ENCODE assay signal across 14 cellular contexts in genomic region chr11:16611395-16612233, GRCh38.
A peak's percentile ranks its signal among the peaks of the same experiment; 100 is the strongest.
DNase-seq lines count a peak whose midpoint lies in the region; ATAC-seq and TF ChIP-seq lines count a peak whose summit lies in the region.
"Had no signal": no experiment of that assay in that cellular context is flagged by ENCODE, and none has a peak within 500 bp of the region (broad histone marks: within the 10 kb centered on the region; RNA-seq: fewer than 3 reads in every experiment).

No MANE protein-coding gene starts in this region.

- TF ChIP-seq CTCF in left ventricle myocardium inferior (IDR thresholded peaks at IDR 0.05; ENCODE audit: borderline replicate concordance) = no peak
- TF ChIP-seq CTCF in glutamatergic neuron (IDR thresholded peaks at IDR 0.05; ENCODE audit: partially characterized antibody, unreplicated experiment) = no peak
- no peak for TF ChIP-seq CTCF in testis (IDR thresholded peaks at IDR 0.05)

- H3K9me3 Mint-ChIP-seq in glutamatergic neuron (ENCODE audit: unreplicated experiment) = peaks cover 4% of the 10 kb centered on the region
- no peaks in the 10 kb centered on the region for H3K9me3 Mint-ChIP-seq in stimulated activated memory B cell treated with anti-CD40 and anti-IgM and Interleukin-4, amounts not matched to agents 10 μg/mL and 1 μg/mL and 100 μg/mL, for 72 hours
- H3K9me3 Mint-ChIP-seq in effector memory CD8-positive, alpha-beta T cell = no peaks in the 10 kb centered on the region
- H3K9me3 Mint-ChIP-seq: activated CD4-positive, alpha-beta memory T cell treated with anti-CD3 and anti-CD28 coated beads for 36 hours; activated naive CD4-positive, alpha-beta T cell treated with anti-CD3 and anti-CD28 coated beads, Interleukin-2, amount 50 U/mL, for 72 hours; T-helper 2 cell treated with Interferon-gamma antibody and Interleukin-4, amounts not matched to agents 5 μg/mL and 100 μg/mL, for 36 hours had no signal

- H3K36me3 Mint-ChIP-seq in glutamatergic neuron (ENCODE audit: unreplicated experiment) = no peaks in the 10 kb centered on the region
- no peaks in the 10 kb centered on the region for H3K36me3 Mint-ChIP-seq in stimulated activated memory B cell treated with anti-CD40 and anti-IgM and Interleukin-4, amounts not matched to agents 10 μg/mL and 1 μg/mL and 100 μg/mL, for 72 hours
- peaks cover 4% of the 10 kb centered on the region for H3K36me3 Mint-ChIP-seq in effector memory CD8-positive, alpha-beta T cell (ENCODE audit: insufficient read depth)

- intact Hi-C loops in left ventricle myocardium inferior (cut with micrococcal nuclease) (loop anchor here (5.0 to 10.0 kb wide), 3 partner anchors 787 to 1287 kb away; no protein-coding TSS in a partner anchor), left cardiac atrium (cut with DNase I) (loop anchor here in 1 of 2 donors (5.0 to 10.0 kb wide), 3 partner anchors 607 to 959 kb away; no protein-coding TSS in a partner anchor), testis (cut with DNase I; ENCODE audit: low total_unique reads) (loop anchor here (10.0 kb wide), 1 partner anchor 957 kb away; no protein-coding TSS in a partner anchor)

- ATAC-seq in left cardiac atrium = no peak
- ATAC-seq in stimulated activated memory B cell treated with anti-CD40 and anti-IgM and Interleukin-4, amounts not matched to agents 10 μg/mL and 1 μg/mL and 100 μg/mL, for 72 hours = no peak
- ATAC-seq in GM21529 (IDR thresholded peaks at IDR 0.05; ENCODE audit: unreplicated experiment) = no peak
- no peak for ATAC-seq in effector memory CD8-positive, alpha-beta T cell (replicated peaks)
- ATAC-seq: activated naive CD4-positive, alpha-beta T cell treated with anti-CD3 and anti-CD28 coated beads, Interleukin-2, amount 50 U/mL, for 72 hours had no signal

- peaks cover 16% of the 10 kb centered on the region for H3K4me1 Mint-ChIP-seq in glutamatergic neuron (ENCODE audit: low read depth, unreplicated experiment)
- H3K4me1 Mint-ChIP-seq in stimulated activated memory B cell treated with anti-CD40 and anti-IgM and Interleukin-4, amounts not matched to agents 10 μg/mL and 1 μg/mL and 100 μg/mL, for 72 hours = peaks cover 23% of the 10 kb centered on the region
- peaks cover 9 to 18% of the 10 kb centered on the region in 2 donors for H3K4me1 Mint-ChIP-seq in effector memory CD8-positive, alpha-beta T cell (ENCODE audit: low read depth in 2 of 2)

- no peak overlapping the region for H3K27ac Mint-ChIP-seq in glutamatergic neuron (ENCODE audit: unreplicated experiment)
- no peak overlapping the region for H3K27ac Mint-ChIP-seq in stimulated activated memory B cell treated with anti-CD40 and anti-IgM and Interleukin-4, amounts not matched to agents 10 μg/mL and 1 μg/mL and 100 μg/mL, for 72 hours
- H3K27ac Mint-ChIP-seq in effector memory CD8-positive, alpha-beta T cell = no peak overlapping the region
- H3K27ac Mint-ChIP-seq: activated CD4-positive, alpha-beta memory T cell treated with anti-CD3 and anti-CD28 coated beads for 36 hours; activated naive CD4-positive, alpha-beta T cell treated with anti-CD3 and anti-CD28 coated beads, Interleukin-2, amount 50 U/mL, for 72 hours; T-helper 2 cell treated with Interferon-gamma antibody and Interleukin-4, amounts not matched to agents 5 μg/mL and 100 μg/mL, for 36 hours had no signal

- no peak overlapping the region for H3K27ac ChIP-seq in left ventricle myocardium inferior (replicated peaks)
- no peak overlapping the region for H3K27ac ChIP-seq in testis
- H3K27ac ChIP-seq: BLaER1 had no signal

- H3K4me3 ChIP-seq in left ventricle myocardium inferior = peak overlapping the region; percentile 69
- H3K4me3 ChIP-seq in testis = no peak overlapping the region
- H3K4me3 ChIP-seq: BLaER1, MG63 had no signal

- peak overlapping the region; percentile 68 for H3K4me3 Mint-ChIP-seq in glutamatergic neuron (ENCODE audit: unreplicated experiment)
- H3K4me3 Mint-ChIP-seq in stimulated activated memory B cell treated with anti-CD40 and anti-IgM and Interleukin-4, amounts not matched to agents 10 μg/mL and 1 μg/mL and 100 μg/mL, for 72 hours = no peak overlapping the region
- H3K4me3 Mint-ChIP-seq in effector memory CD8-positive, alpha-beta T cell = peak overlapping the region in 1 of 2 donors; percentile 15
- H3K4me3 Mint-ChIP-seq: activated CD4-positive, alpha-beta memory T cell treated with anti-CD3 and anti-CD28 coated beads for 36 hours; T-helper 2 cell treated with Interferon-gamma antibody and Interleukin-4, amounts not matched to agents 5 μg/mL and 100 μg/mL, for 36 hours had no signal

- H3K36me3 ChIP-seq in left ventricle myocardium inferior = no peaks in the 10 kb centered on the region
- H3K36me3 ChIP-seq in testis (ENCODE audit: low read depth, missing control alignments) = no peaks in the 10 kb centered on the region
- H3K36me3 ChIP-seq: BLaER1, MG63 had no signal

- WGBS in testis, 2 donors = 31 to 32% methylated on average over 21 of the region's 21 CpGs

- H3K9me3 ChIP-seq in left ventricle myocardium inferior (replicated peaks) (no peaks in the 10 kb centered on the region), testis (no peaks in the 10 kb centered on the region)
- H3K9me3 ChIP-seq: MG63 had no signal

- H3K4me1 ChIP-seq in left ventricle myocardium inferior = peaks cover 50% of the 10 kb centered on the region
- peaks cover 16% of the 10 kb centered on the region for H3K4me1 ChIP-seq in testis

- peaks cover 77% of the 10 kb centered on the region for H3K27me3 ChIP-seq in left ventricle myocardium inferior (ENCODE audit: low read depth)
- H3K27me3 ChIP-seq in testis = no peaks in the 10 kb centered on the region

- no peak for TF ChIP-seq POLR2A in testis (IDR thresholded peaks at IDR 0.05)

- peaks cover 20% of the 10 kb centered on the region for H3K27me3 Mint-ChIP-seq in glutamatergic neuron (ENCODE audit: unreplicated experiment)
- H3K27me3 Mint-ChIP-seq in stimulated activated memory B cell treated with anti-CD40 and anti-IgM and Interleukin-4, amounts not matched to agents 10 μg/mL and 1 μg/mL and 100 μg/mL, for 72 hours = peaks cover under 1% of the 10 kb centered on the region
- peaks cover 0 to 40% of the 10 kb centered on the region in 2 donors for H3K27me3 Mint-ChIP-seq in effector memory CD8-positive, alpha-beta T cell

- DNase-seq in left ventricle myocardium inferior = no peak
- DNase-seq in left cardiac atrium = no peak
- DNase-seq in NCI-H524 (lab: John Stamatoyannopoulos, UW) = peak; percentile 27 to 55
- peak; percentile 40 for DNase-seq in glutamatergic neuron
- DNase-seq in testis = peak; percentile 62
- DNase-seq in effector memory CD8-positive, alpha-beta T cell = no peak
- DNase-seq: activated CD4-positive, alpha-beta memory T cell treated with anti-CD3 and anti-CD28 coated beads for 36 hours; MG63; stimulated activated naive CD4-positive, alpha-beta T cell treated with Interleukin-2 at 50 U/mL for 16 hours had no signal

Comparison
In these comparisons a context has a peak if more than half of its experiments do, and no peak if none do; other contexts are left out.
1. DNase-seq: peak in NCI-H524 (2 of 2), glutamatergic neuron (single experiment) and testis (single experiment); none in left ventricle myocardium inferior (single experiment), left cardiac atrium (single experiment) and effector memory CD8-positive, alpha-beta T cell (0 of 3).